Comparison of ENCODE assay signal across 9 cellular contexts in genomic region chr1:212485895-212486590, GRCh38. TPM values are rescaled to one million over a fixed set of nuclear protein-coding genes. Genes with fewer than 3 reads are reported as not detected.
DNase-seq lines count a peak whose midpoint lies in the region; ATAC-seq and TF ChIP-seq lines count a peak whose summit lies in the region.
"Had no signal": no experiment of that assay in that cellular context is flagged by ENCODE, and none has a peak within 500 bp of the region (broad histone marks: within the 10 kb centered on the region; RNA-seq: fewer than 3 reads in every experiment).

No MANE protein-coding gene starts in this region.

- no peak; the same call in 1 of the 2 replicates for TF ChIP-seq RAD21 in Ishikawa (IDR thresholded peaks at IDR 0.05; ENCODE audit: low read depth)

- peak; percentile 94 for DNase-seq in EL
- DNase-seq in SJSA1 (ENCODE audit: low read depth in 1 of 2, low spot score in 2 of 2): peak; percentile 86 to 94
- peak; percentile 54 for DNase-seq in fibroblast of the conjunctiva (ENCODE audit: low read depth)
- DNase-seq in skeletal muscle cell (ENCODE audit: low read depth): peak; percentile 81
- DNase-seq in germinal center (ENCODE audit: low spot score): no peak
- DNase-seq in activated CD4-positive, alpha-beta T cell treated with anti-CD3 and anti-CD28 coated beads, Interleukin-2, amount 50 U/mL, for 4 hours: no peak

- no peaks in the 10 kb centered on the region for H3K9me3 ChIP-seq in SJSA1 (replicated peaks)

- no peak for ATAC-seq in GM21515 (IDR thresholded peaks at IDR 0.05; ENCODE audit: unreplicated experiment)

- no peaks in the 10 kb centered on the region for H3K36me3 ChIP-seq in SJSA1

- peaks cover 64% of the 10 kb centered on the region for H3K4me1 ChIP-seq in SJSA1 (replicated peaks)

- peak; percentile 99 for TF ChIP-seq EP300 in Ishikawa (IDR thresholded peaks at IDR 0.05; ENCODE audit: borderline replicate concordance)

- peak overlapping the region; percentile 81 for H3K27ac ChIP-seq in SJSA1
- H3K27ac ChIP-seq: KMS-11 had no signal

- H3K27me3 ChIP-seq in SJSA1 (replicated peaks): no peaks in the 10 kb centered on the region

- H3K4me3 ChIP-seq in SJSA1 (no peak overlapping the region), skeletal muscle cell (ENCODE audit: low read depth, low read length) (no peak overlapping the region)

TF ChIP-seq in Ishikawa, 13 proteins besides CTCF, POLR2A, EP300 and RAD21:
- peak; percentile 89 for TF ChIP-seq MAX (IDR thresholded peaks at IDR 0.05)
- TF ChIP-seq TCF12 (IDR thresholded peaks at IDR 0.05; ENCODE audit: low read depth): peak; percentile 98
- peak; percentile 93 for TF ChIP-seq TEAD4 (IDR thresholded peaks at IDR 0.05)
- TF ChIP-seq USF1 (IDR thresholded peaks at IDR 0.05): peak; percentile 40
- TF ChIP-seq FOXM1 (IDR thresholded peaks at IDR 0.05; ENCODE audit: borderline replicate concordance, low read depth): peak; percentile 91
- TF ChIP-seq EGR1 (IDR thresholded peaks at IDR 0.05): peak; percentile 30; the same call in 1 of the 2 replicates
- no peak for TF ChIP-seq REST (IDR thresholded peaks at IDR 0.05; ENCODE audit: low read depth)
- no peak; the same call in 1 of the 2 replicates for TF ChIP-seq YY1 (IDR thresholded peaks at IDR 0.05; ENCODE audit: low read depth)
- TF ChIP-seq NFIC (IDR thresholded peaks at IDR 0.05): peak; percentile 95
- 0 out of 2 replicates have a peak, but pooled peaks have one; percentile 26 for TF ChIP-seq TAF1 (IDR thresholded peaks at IDR 0.05; ENCODE audit: low read depth)
- peak; percentile 63 for TF ChIP-seq CREB1 (IDR thresholded peaks at IDR 0.05; ENCODE audit: low read depth)
- no peak for TF ChIP-seq ZBTB7A (IDR thresholded peaks at IDR 0.05; ENCODE audit: low read depth)
- TF ChIP-seq CEBPB (IDR thresholded peaks at IDR 0.05): peak; percentile 62

RNA-seq across cellular contexts. Expression of gene NENF, which starts 53.3 kb away (rescaled TPM):
- 68.9 and 119 TPM in 2 replicates for total RNA-seq in SJSA1 (2014; rRNA removed; shearing (Covaris generic))

Comparison
In these comparisons a context has a peak if more than half of its experiments do, and no peak if none do; other contexts are left out.
1. DNase-seq: peak in EL (single experiment), SJSA1 (2 of 2), fibroblast of the conjunctiva (single experiment) and skeletal muscle cell (single experiment); none in germinal center (single experiment) and activated CD4-positive, alpha-beta T cell treated with anti-CD3 and anti-CD28 coated beads, Interleukin-2, amount 50 U/mL, for 4 hours (0 of 2).